In the genomic region with DNA sequence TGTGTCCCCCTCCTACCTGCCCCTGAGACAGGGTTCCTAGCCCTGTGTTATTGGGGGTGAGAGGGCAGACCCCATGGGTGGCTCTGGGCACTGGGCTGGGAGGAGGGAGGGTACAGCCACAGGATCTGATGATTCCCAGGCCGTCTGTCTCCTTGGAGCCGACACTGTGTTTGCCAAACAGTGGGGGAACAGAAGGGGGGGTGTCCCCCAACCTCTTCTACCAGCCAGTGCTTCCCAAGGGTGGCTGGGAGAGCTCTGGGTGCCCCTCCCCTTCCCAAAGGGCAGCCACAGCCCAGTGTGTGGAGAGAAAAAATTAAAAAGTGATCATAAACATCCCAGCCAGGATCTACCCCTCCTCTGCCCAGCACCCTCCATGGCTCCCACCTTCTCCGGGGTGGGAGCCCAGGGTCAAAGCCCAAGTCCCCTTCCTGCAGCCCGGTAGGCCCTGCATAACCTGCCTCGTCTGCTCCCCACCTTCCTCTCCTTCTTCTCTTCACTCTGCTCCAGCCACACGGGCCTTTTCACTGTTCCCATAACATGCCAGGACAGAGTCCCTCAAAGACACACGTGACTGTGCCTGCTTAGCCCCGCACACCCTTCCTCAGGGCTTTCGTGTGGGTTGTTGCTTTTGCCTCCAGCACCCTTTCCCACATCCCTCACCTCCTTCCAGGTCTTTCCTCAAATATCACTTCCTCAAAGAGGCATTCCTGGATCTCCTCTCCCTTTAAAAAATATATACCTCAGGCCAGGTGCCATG, we compare ENCODE assay signal across 13 cellular contexts. TPM values are rescaled to one million over a fixed set of nuclear protein-coding genes. Genes with fewer than 3 reads are reported as not detected.
A peak's percentile ranks its signal among the peaks of the same experiment; 100 is the strongest.
DNase-seq lines count a peak whose midpoint lies in the region; ATAC-seq, FAIRE-seq and TF ChIP-seq lines count a peak whose summit lies in the region.
"Had no signal": no experiment of that assay in that cellular context is flagged by ENCODE, and none has a peak within 500 bp of the region (broad histone marks: within the 10 kb centered on the region; RNA-seq: fewer than 3 reads in every experiment).

No MANE protein-coding gene starts in this region.

- H3K4me3 Mint-ChIP-seq in activated T-cell treated with anti-CD3 and anti-CD28 coated beads, Interleukin-2, amount 50 U/mL, for 72 hours = no peak overlapping the region
- H3K4me3 Mint-ChIP-seq: memory B cell, WTC11 had no signal

- DNase-seq in Right ventricle myocardium inferior (ENCODE audit: missing footprints) = no peak
- DNase-seq in cardiac septum (ENCODE audit: low spot score) = no peak
- no peak for DNase-seq in right lobe of liver
- DNase-seq in GM12892 (ENCODE audit: insufficient read length) = no peak
- no peak for DNase-seq in NCI-H524 treated with DMSO at 0.1 percent for 48 hours (lab: John Stamatoyannopoulos, UW)
- DNase-seq in activated T-cell treated with anti-CD3 and anti-CD28 coated beads, Interleukin-2, amount 50 U/mL, for 72 hours = no peak
- DNase-seq: cerebellar nuclear complex; EL; NCI-H2107; RPMI8226; stimulated activated CD8-positive, alpha-beta memory T cell treated with anti-CD3 and anti-CD28 coated beads, Interleukin-4, amount 100 ng/mL, for 48 hours had no signal

- no peaks in the 10 kb centered on the region for H3K9me3 ChIP-seq in right lobe of liver

- no peak for FAIRE-seq in GM12892 (lab: Jason Lieb, UNC)

- H3K9me3 Mint-ChIP-seq in activated T-cell treated with anti-CD3 and anti-CD28 coated beads, Interleukin-2, amount 50 U/mL, for 72 hours = no peaks in the 10 kb centered on the region
- H3K9me3 Mint-ChIP-seq: memory B cell, WTC11 had no signal

- H3K36me3 Mint-ChIP-seq in activated T-cell treated with anti-CD3 and anti-CD28 coated beads, Interleukin-2, amount 50 U/mL, for 72 hours (ENCODE audit: insufficient read depth in 2 of 2) = no peaks in the 10 kb centered on the region
- H3K36me3 Mint-ChIP-seq: memory B cell, WTC11 had no signal

- no peak overlapping the region for H3K4me3 ChIP-seq in right lobe of liver

- H3K27ac Mint-ChIP-seq in activated T-cell treated with anti-CD3 and anti-CD28 coated beads, Interleukin-2, amount 50 U/mL, for 72 hours = no peak overlapping the region
- H3K27ac Mint-ChIP-seq: memory B cell, WTC11 had no signal

- peak overlapping the region in 2 of 3 donors; percentile 28 to 47 for H3K27ac ChIP-seq in right lobe of liver

- peaks cover 0 to 73% (median 34%) of the 10 kb centered on the region in 4 donors for H3K4me1 ChIP-seq in right lobe of liver

- H3K4me1 Mint-ChIP-seq in activated T-cell treated with anti-CD3 and anti-CD28 coated beads, Interleukin-2, amount 50 U/mL, for 72 hours (ENCODE audit: low read depth) = no peaks in the 10 kb centered on the region
- H3K4me1 Mint-ChIP-seq: memory B cell, WTC11 had no signal

- TF ChIP-seq POLR2A in right lobe of liver (IDR thresholded peaks at IDR 0.05) = no peak
- no peak for TF ChIP-seq POLR2A in GM12892 (IDR thresholded peaks at IDR 0.05; ENCODE audit: low read depth, low read length)

- 51% methylated on average over 7 of the region's 9 CpGs for WGBS in right lobe of liver (ENCODE audit: insufficient coverage, low coverage, low lambda C conversion rate, missing lambda C conversion rate)

- H3K36me3 ChIP-seq in right lobe of liver = peaks cover 0 to 15% (median 4%) of the 10 kb centered on the region in 4 donors

- no peak for TF ChIP-seq CTCF in right lobe of liver (IDR thresholded peaks at IDR 0.05)

- no peaks in the 10 kb centered on the region for H3K27me3 Mint-ChIP-seq in activated T-cell treated with anti-CD3 and anti-CD28 coated beads, Interleukin-2, amount 50 U/mL, for 72 hours (ENCODE audit: low read depth)

- intact Hi-C loops in Right ventricle myocardium inferior (cut with DNase I) (no loop called here), cardiac septum (cut with DNase I) (no loop called here), right lobe of liver (cut with DNase I) (no loop called here)

- no peaks in the 10 kb centered on the region for H3K27me3 ChIP-seq in right lobe of liver

- ATAC-seq in Right ventricle myocardium inferior (peak; percentile 70), right lobe of liver (no peak)
- ATAC-seq in activated T-cell treated with anti-CD3 and anti-CD28 coated beads, Interleukin-2, amount 50 U/mL, for 72 hours (replicated peaks in 1 of 2) = no peak
- ATAC-seq: WTC11 had no signal

RNA-seq across cellular contexts. Expression of gene PLIN4, which starts 1.4 kb away (rescaled TPM):
- total RNA-seq in Right ventricle myocardium inferior = 241 TPM
- 89.8 TPM for total RNA-seq in cardiac septum
- 10 to 100 TPM; 28.4 to 51.2 (median 39.3) TPM for total RNA-seq in right lobe of liver
- 0.51 TPM for polyA plus RNA-seq in GM12892 (2012; ENCODE audit: missing spikeins)
- total RNA-seq in activated T-cell treated with anti-CD3 and anti-CD28 coated beads, Interleukin-2, amount 50 U/mL, for 72 hours = under 1 TPM; 0.05 to 0.12 TPM

RNA-seq across cellular contexts. Expression of gene PLIN5, which starts 15.3 kb away (rescaled TPM):
- total RNA-seq in Right ventricle myocardium inferior (50.4 TPM), cardiac septum (25.1 TPM), right lobe of liver (100 to 1,000 TPM in 4 of 6 experiments, 10 to 100 TPM in 2; 35.0 to 149 (median 117) TPM)
- polyA plus RNA-seq in GM12892 (2012; ENCODE audit: missing spikeins) = 0.32 TPM
- under 1 TPM; 0.24 to 0.81 TPM for total RNA-seq in activated T-cell treated with anti-CD3 and anti-CD28 coated beads, Interleukin-2, amount 50 U/mL, for 72 hours

RNA-seq across cellular contexts. Expression of gene LRG1, which starts 20.1 kb away (rescaled TPM):
- total RNA-seq in Right ventricle myocardium inferior (0.73 TPM), cardiac septum (0.43 TPM), right lobe of liver (1,000 to 10,000 TPM in 2 of 6 experiments, 100 to 1,000 TPM in 4; 331 to 1,334 (median 524) TPM)
- 2.8 TPM for polyA plus RNA-seq in GM12892 (2012; ENCODE audit: missing spikeins)
- 1 to 10 TPM in 1 of 2 donors, under 1 TPM in 1; 0.67 to 2.3 TPM for total RNA-seq in activated T-cell treated with anti-CD3 and anti-CD28 coated beads, Interleukin-2, amount 50 U/mL, for 72 hours

RNA-seq across cellular contexts. Expression of gene SEMA6B, which starts 39.8 kb away (rescaled TPM):
- total RNA-seq in Right ventricle myocardium inferior (16.7 TPM), cardiac septum (7.2 TPM), right lobe of liver (1 to 10 TPM; 1.0 to 6.5 (median 2.3) TPM)
- polyA plus RNA-seq in GM12892 (2012; ENCODE audit: missing spikeins) = not detected
- under 1 TPM; 0.05 to 0.19 TPM for total RNA-seq in activated T-cell treated with anti-CD3 and anti-CD28 coated beads, Interleukin-2, amount 50 U/mL, for 72 hours

RNA-seq across cellular contexts. Expression of gene HDGFL2, which starts 47.6 kb away (rescaled TPM):
- total RNA-seq in Right ventricle myocardium inferior (28.2 TPM), cardiac septum (28.4 TPM), right lobe of liver (10 to 100 TPM in 5 of 6 experiments, 1 to 10 TPM in 1; 8.4 to 16.3 (median 14.0) TPM)
- polyA plus RNA-seq in GM12892 (2012; ENCODE audit: missing spikeins) = 15.9 TPM
- 10 to 100 TPM; 48.5 to 58.9 TPM for total RNA-seq in activated T-cell treated with anti-CD3 and anti-CD28 coated beads, Interleukin-2, amount 50 U/mL, for 72 hours

Comparison
In these comparisons a context has a peak if more than half of its experiments do, and no peak if none do; other contexts are left out.
1. RNA of gene PLIN4, which starts 1.4 kb away (total RNA-seq): 241 TPM in Right ventricle myocardium inferior (single experiment), 89.8 TPM in cardiac septum (single experiment) and 28.4 to 51.2 TPM in right lobe of liver; 0.05 to 0.12 TPM in activated T-cell treated with anti-CD3 and anti-CD28 coated beads, Interleukin-2, amount 50 U/mL, for 72 hours; every median in the first group is over 10 times any median in the second.
2. RNA of gene PLIN5, which starts 15.3 kb away (total RNA-seq): 35.0 to 149 TPM in right lobe of liver, 50.4 TPM in Right ventricle myocardium inferior (single experiment) and 25.1 TPM in cardiac septum (single experiment); 0.24 to 0.81 TPM in activated T-cell treated with anti-CD3 and anti-CD28 coated beads, Interleukin-2, amount 50 U/mL, for 72 hours; every median in the first group is over 10 times any median in the second.
3. RNA of gene LRG1, which starts 20.1 kb away (total RNA-seq): 331 to 1,334 TPM in right lobe of liver; 0.67 to 2.3 TPM in activated T-cell treated with anti-CD3 and anti-CD28 coated beads, Interleukin-2, amount 50 U/mL, for 72 hours, 0.73 TPM in Right ventricle myocardium inferior (single experiment) and 0.43 TPM in cardiac septum (single experiment); every median in the first group is over 100 times any median in the second.